ENCODE assay signal across 1 cellular context in genomic region chr3:136903899-136904298, GRCh38.
TF ChIP-seq lines count a peak whose summit lies in the region.

No MANE protein-coding gene starts in this region.

TF ChIP-seq in GM12878, 131 proteins besides CTCF, POLR2A, EP300 and RAD21:
- TF ChIP-seq SKIL (IDR thresholded peaks at IDR 0.05; ENCODE audit: low read depth, poor library complexity, severe bottlenecking): no peak
- TF ChIP-seq ZBTB40 (IDR thresholded peaks at IDR 0.05; ENCODE audit: borderline replicate concordance): no peak
- no peak for TF ChIP-seq CUX1 (IDR thresholded peaks at IDR 0.05; ENCODE audit: insufficient replicate concordance, low read depth, low read length)
- no peak for TF ChIP-seq E4F1 (IDR thresholded peaks at IDR 0.05; ENCODE audit: borderline replicate concordance, partially characterized antibody)
- TF ChIP-seq RCOR1 (conservative IDR thresholded peaks at IDR 0.05; ENCODE audit: low read depth, low read length): no peak
- no peak for TF ChIP-seq FOXK2 (IDR thresholded peaks at IDR 0.05)
- TF ChIP-seq HSF1 (IDR thresholded peaks at IDR 0.05; ENCODE audit: low read depth, low read length): no peak
- peak; percentile 63 for TF ChIP-seq CBX5 (IDR thresholded peaks at IDR 0.05; ENCODE audit: low read depth)
- no peak for TF ChIP-seq SREBF1 (IDR thresholded peaks at IDR 0.05; ENCODE audit: low read length)
